ENCODE assay signal across 1 cellular context in genomic region chr6:149445573-149445972, GRCh38.
A peak's percentile ranks its signal among the peaks of the same experiment; 100 is the strongest.
TF ChIP-seq lines count a peak whose summit lies in the region.

No MANE protein-coding gene starts in this region.

TF ChIP-seq in HepG2, 621 proteins besides CTCF, POLR2A, EP300 and RAD21:
- TF ChIP-seq ZNF274 (CRISPR knock-in tag; IDR thresholded peaks at IDR 0.05) (no peak), ZNF343 (CRISPR knock-in tag; IDR thresholded peaks at IDR 0.05) (no peak), NFYC (CRISPR knock-in tag; IDR thresholded peaks at IDR 0.05) (peak; percentile 78), NFYB (CRISPR knock-in tag; IDR thresholded peaks at IDR 0.05) (peak; percentile 67), USF2 (IDR thresholded peaks at IDR 0.05; ENCODE audit: low read depth, low read length) (peak; percentile 74), USF2 (CRISPR knock-in tag; IDR thresholded peaks at IDR 0.05; ENCODE audit: borderline replicate concordance) (peak; percentile 67; the same call in 1 of the 2 replicates), RAD51 (IDR thresholded peaks at IDR 0.05; ENCODE audit: borderline replicate concordance) (peak; percentile 31; the same call in 1 of the 2 replicates), ZNF232 (CRISPR knock-in tag; IDR thresholded peaks at IDR 0.05; ENCODE audit: borderline replicate concordance) (no peak)
